Comparison of ENCODE assay signal across 9 cellular contexts in the genomic region with DNA sequence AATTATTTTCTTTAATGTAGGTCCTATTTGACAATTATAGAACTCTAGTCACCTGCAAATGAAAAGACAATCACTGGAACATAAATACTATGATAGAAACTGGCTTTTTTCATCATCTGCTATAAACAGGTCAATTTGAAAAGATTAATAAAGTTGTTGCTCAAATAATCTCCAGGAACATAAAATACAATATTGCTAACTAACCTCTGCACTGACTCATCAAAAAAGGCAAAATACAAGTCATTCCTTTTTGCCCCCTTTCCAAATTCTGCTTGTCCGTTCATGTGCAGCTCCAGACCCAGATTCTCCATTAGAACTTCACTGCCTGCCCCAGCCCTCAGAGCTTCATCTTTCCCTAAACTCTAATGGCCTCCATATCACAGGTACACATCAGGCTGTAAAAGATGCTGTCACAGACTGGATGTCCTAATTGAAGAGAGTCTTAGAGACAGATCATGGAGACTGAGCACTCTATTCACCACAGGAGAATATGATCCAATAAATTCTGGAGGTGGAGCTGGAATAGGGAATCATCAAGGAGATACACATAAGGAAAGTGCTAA. TPM values are rescaled to one million over a fixed set of nuclear protein-coding genes. Genes with fewer than 3 reads are reported as not detected.
DNase-seq lines count a peak whose midpoint lies in the region; ATAC-seq and TF ChIP-seq lines count a peak whose summit lies in the region.
"Had no signal": no experiment of that assay in that cellular context is flagged by ENCODE, and none has a peak within 500 bp of the region (broad histone marks: within the 10 kb centered on the region; RNA-seq: fewer than 3 reads in every experiment).

No MANE protein-coding gene starts in this region.

- no peaks in the 10 kb centered on the region for H3K27me3 ChIP-seq in testis

- no peak for TF ChIP-seq POLR2A in testis (IDR thresholded peaks at IDR 0.05)

- CTCF ChIA-PET in activated naive CD4-positive, alpha-beta T cell treated with anti-CD3 and anti-CD28 coated beads, Interleukin-2, amount 10 ng/mL, durations not matched to agents 7 days and 5 days (lab: Charles Lee), result no interaction called here
- CTCF ChIA-PET in WTC11 (lab: Charles Lee), result interaction anchor here (1.6 to 3.2 kb wide), 2 partner anchors 22 to 307 kb away, joined by 5 to 29 read pairs; partner anchors contain the start of genes RPS14 and SMIM3

- no peaks in the 10 kb centered on the region for H3K9me3 Mint-ChIP-seq in activated naive CD4-positive, alpha-beta T cell treated with anti-CD3 and anti-CD28 coated beads, Interleukin-2, amount 10 ng/mL, durations not matched to agents 7 days and 5 days
- peaks cover 14% of the 10 kb centered on the region for H3K9me3 Mint-ChIP-seq in WTC11

- intact Hi-C loops in testis (cut with DNase I; ENCODE audit: low total_unique reads), result no loop called here

- no peak for DNase-seq in activated naive CD4-positive, alpha-beta T cell treated with anti-CD3 and anti-CD28 coated beads, Interleukin-2, amount 10 ng/mL, durations not matched to agents 7 days and 5 days
- no peak for DNase-seq in activated naive CD4-positive, alpha-beta T cell treated with Interleukin-2 at 50 U/mL for 16 hours
- DNase-seq in WTC11 (ENCODE audit: low spot score) (no peak), foreskin fibroblast (no peak), testis (no peak), NCI-H146 treated with DMSO at 0.1 percent for 48 hours (lab: John Stamatoyannopoulos, UW; ENCODE audit: unreplicated experiment) (no peak), A172 (ENCODE audit: low spot score) (no peak), dedifferentiated amniotic fluid mesenchymal stem cell (ENCODE audit: extremely low spot score) (no peak)
- DNase-seq: Calu3 had no signal

- H3K4me3 ChIP-seq in foreskin fibroblast (ENCODE audit: low read depth in 1 of 2, low read length in 2 of 2) (peak overlapping the region; percentile 82 to 90), testis (no peak overlapping the region)

- TF ChIP-seq CTCF in WTC11 (IDR thresholded peaks at IDR 0.05) (no peak), foreskin fibroblast (IDR thresholded peaks at IDR 0.05; ENCODE audit: low read depth, low read length) (no peak), testis (IDR thresholded peaks at IDR 0.05) (no peak)

- no peak overlapping the region for H3K27ac Mint-ChIP-seq in activated naive CD4-positive, alpha-beta T cell treated with anti-CD3 and anti-CD28 coated beads, Interleukin-2, amount 10 ng/mL, durations not matched to agents 7 days and 5 days
- H3K27ac Mint-ChIP-seq in WTC11, result peak overlapping the region; percentile 28; the same call in 1 of the 2 replicates

- no peaks in the 10 kb centered on the region for H3K36me3 ChIP-seq in testis (ENCODE audit: low read depth, missing control alignments)

- H3K27me3 Mint-ChIP-seq in activated naive CD4-positive, alpha-beta T cell treated with anti-CD3 and anti-CD28 coated beads, Interleukin-2, amount 10 ng/mL, durations not matched to agents 7 days and 5 days, result no peaks in the 10 kb centered on the region
- H3K27me3 Mint-ChIP-seq in WTC11 (ENCODE audit: low read depth), result peaks cover 30% of the 10 kb centered on the region

- ATAC-seq in WTC11, result no peak

- POLR2A ChIA-PET in WTC11 (lab: Charles Lee), result interaction anchor here (2.8 kb wide), 1 partner anchor 57 kb away, joined by 11 read pairs; the partner anchor contains the start of gene RBM22

- peak overlapping the region; percentile 99 for H3K27ac ChIP-seq in testis

- WGBS in testis, 2 donors, result 65 to 66% methylated on average over 1 of the region's 1 CpG

- peak overlapping the region; percentile 22 for H3K4me3 Mint-ChIP-seq in activated naive CD4-positive, alpha-beta T cell treated with anti-CD3 and anti-CD28 coated beads, Interleukin-2, amount 10 ng/mL, durations not matched to agents 7 days and 5 days
- peak overlapping the region; percentile 44 for H3K4me3 Mint-ChIP-seq in WTC11

- H3K4me1 ChIP-seq in testis, result peaks cover 7% of the 10 kb centered on the region

- peaks cover 12% of the 10 kb centered on the region for H3K4me1 Mint-ChIP-seq in activated naive CD4-positive, alpha-beta T cell treated with anti-CD3 and anti-CD28 coated beads, Interleukin-2, amount 10 ng/mL, durations not matched to agents 7 days and 5 days
- H3K4me1 Mint-ChIP-seq in WTC11, result peaks cover 7% of the 10 kb centered on the region

- no peaks in the 10 kb centered on the region for H3K9me3 ChIP-seq in testis

- H3K36me3 Mint-ChIP-seq in activated naive CD4-positive, alpha-beta T cell treated with anti-CD3 and anti-CD28 coated beads, Interleukin-2, amount 10 ng/mL, durations not matched to agents 7 days and 5 days, result peaks cover 40% of the 10 kb centered on the region
- H3K36me3 Mint-ChIP-seq in WTC11, result peaks cover 45% of the 10 kb centered on the region

TF ChIP-seq in WTC11, 78 proteins besides CTCF, POLR2A, EP300 and RAD21:
- TF ChIP-seq, protein P1, sequence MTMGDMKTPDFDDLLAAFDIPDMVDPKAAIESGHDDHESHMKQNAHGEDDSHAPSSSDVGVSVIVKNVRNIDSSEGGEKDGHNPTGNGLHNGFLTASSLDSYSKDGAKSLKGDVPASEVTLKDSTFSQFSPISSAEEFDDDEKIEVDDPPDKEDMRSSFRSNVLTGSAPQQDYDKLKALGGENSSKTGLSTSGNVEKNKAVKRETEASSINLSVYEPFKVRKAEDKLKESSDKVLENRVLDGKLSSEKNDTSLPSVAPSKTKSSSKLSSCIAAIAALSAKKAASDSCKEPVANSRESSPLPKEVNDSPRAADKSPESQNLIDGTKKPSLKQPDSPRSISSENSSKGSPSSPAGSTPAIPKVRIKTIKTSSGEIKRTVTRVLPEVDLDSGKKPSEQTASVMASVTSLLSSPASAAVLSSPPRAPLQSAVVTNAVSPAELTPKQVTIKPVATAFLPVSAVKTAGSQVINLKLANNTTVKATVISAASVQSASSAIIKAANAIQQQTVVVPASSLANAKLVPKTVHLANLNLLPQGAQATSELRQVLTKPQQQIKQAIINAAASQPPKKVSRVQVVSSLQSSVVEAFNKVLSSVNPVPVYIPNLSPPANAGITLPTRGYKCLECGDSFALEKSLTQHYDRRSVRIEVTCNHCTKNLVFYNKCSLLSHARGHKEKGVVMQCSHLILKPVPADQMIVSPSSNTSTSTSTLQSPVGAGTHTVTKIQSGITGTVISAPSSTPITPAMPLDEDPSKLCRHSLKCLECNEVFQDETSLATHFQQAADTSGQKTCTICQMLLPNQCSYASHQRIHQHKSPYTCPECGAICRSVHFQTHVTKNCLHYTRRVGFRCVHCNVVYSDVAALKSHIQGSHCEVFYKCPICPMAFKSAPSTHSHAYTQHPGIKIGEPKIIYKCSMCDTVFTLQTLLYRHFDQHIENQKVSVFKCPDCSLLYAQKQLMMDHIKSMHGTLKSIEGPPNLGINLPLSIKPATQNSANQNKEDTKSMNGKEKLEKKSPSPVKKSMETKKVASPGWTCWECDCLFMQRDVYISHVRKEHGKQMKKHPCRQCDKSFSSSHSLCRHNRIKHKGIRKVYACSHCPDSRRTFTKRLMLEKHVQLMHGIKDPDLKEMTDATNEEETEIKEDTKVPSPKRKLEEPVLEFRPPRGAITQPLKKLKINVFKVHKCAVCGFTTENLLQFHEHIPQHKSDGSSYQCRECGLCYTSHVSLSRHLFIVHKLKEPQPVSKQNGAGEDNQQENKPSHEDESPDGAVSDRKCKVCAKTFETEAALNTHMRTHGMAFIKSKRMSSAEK (CRISPR knock-in tag; IDR thresholded peaks at IDR 0.05; ENCODE audit: borderline replicate concordance), result no peak

RNA-seq across cellular contexts. Expression of gene DCTN4, which starts 1.6 kb away (rescaled TPM):
- total RNA-seq in WTC11 (2021) (41.1 to 43.9 TPM (median 43.2 TPM) in 3 replicates), testis (10 to 100 TPM; 91.5 to 94.0 TPM)
- polyA plus RNA-seq in testis (ENCODE audit: insufficient read depth, low read depth, low replicate concordance), result 55.7 TPM
- total RNA-seq in A172 (2014; rRNA removed; shearing (Covaris generic)), result 67.7 and 68.0 TPM in 2 replicates

RNA-seq across cellular contexts. Expression of gene SMIM3, which starts 21.4 kb away (rescaled TPM):
- total RNA-seq in WTC11 (2021) (11.1 to 14.1 TPM (median 12.2 TPM) in 3 replicates), testis (1 to 10 TPM; 8.1 to 8.8 TPM)
- polyA plus RNA-seq in testis (ENCODE audit: insufficient read depth, low read depth, low replicate concordance), result 8.7 TPM
- 11.4 and 26.2 TPM in 2 replicates for total RNA-seq in A172 (2014; rRNA removed; shearing (Covaris generic))

RNA-seq across cellular contexts. Expression of gene RBM22, which starts 56.3 kb away (rescaled TPM):
- 28.7 to 34.0 TPM (median 31.6 TPM) in 3 replicates for total RNA-seq in WTC11 (2021)
- total RNA-seq in testis, result 10 to 100 TPM; 37.7 to 40.1 TPM
- 38.5 TPM for polyA plus RNA-seq in testis (ENCODE audit: insufficient read depth, low read depth, low replicate concordance)
- 36.4 and 45.8 TPM in 2 replicates for total RNA-seq in A172 (2014; rRNA removed; shearing (Covaris generic))

Comparison
In these comparisons a context has a peak if more than half of its experiments do, and no peak if none do; other contexts are left out.
1. H3K4me3 ChIP-seq: peak in foreskin fibroblast (2 of 2); none in testis (0 of 2).